In genomic region chr22:23086263-23086662, GRCh38 we compare ENCODE assay signal across 22 cellular contexts. TPM values are rescaled to one million over a fixed set of nuclear protein-coding genes. Genes with fewer than 3 reads are reported as not detected.
DNase-seq lines count a peak whose midpoint lies in the region; ATAC-seq, FAIRE-seq and TF ChIP-seq lines count a peak whose summit lies in the region.
"Had no signal": no experiment of that assay in that cellular context is flagged by ENCODE, and none has a peak within 500 bp of the region (broad histone marks: within the 10 kb centered on the region; RNA-seq: fewer than 3 reads in every experiment).

No MANE protein-coding gene starts in this region.

- H3K9me3 ChIP-seq in BLaER1 treated with 17β-estradiol and CSF1 and Interleukin-3, amounts not matched to agents 10 nM and 100 nM (replicated peaks in 1 of 11) = no peaks in the 10 kb centered on the region
- H3K9me3 ChIP-seq in K562 (replicated peaks; ENCODE audit: control insufficient read depth, insufficient read depth, low read depth, low read length) = no peaks in the 10 kb centered on the region; the same call in 1 of the 2 replicates
- H3K9me3 ChIP-seq: HAP-1 had no signal

- no peaks in the 10 kb centered on the region for H3K79me2 ChIP-seq in K562 (ENCODE audit: control insufficient read depth, insufficient read depth, low read length)

- no peaks in the 10 kb centered on the region for H3K27me3 ChIP-seq in BLaER1 treated with 17β-estradiol and CSF1 and Interleukin-3, amounts not matched to agents 10 nM and 100 nM
- H3K27me3 ChIP-seq in K562 (ENCODE audit: control insufficient read depth in 2 of 2, insufficient read depth in 2 of 2, low read length in 2 of 2) (peaks cover 70 to 88% of the 10 kb centered on the region in 2 experiments), layer of hippocampus (ENCODE audit: control insufficient read depth, insufficient read depth, low read length) (no peaks in the 10 kb centered on the region)

- peak overlapping the region; percentile 71 to 91 (median 80) for H3K4me2 ChIP-seq in BLaER1 treated with 17β-estradiol and CSF1 and Interleukin-3, amounts not matched to agents 10 nM and 100 nM
- H3K4me2 ChIP-seq in K562 (ENCODE audit: insufficient read depth, low read length) = no peak overlapping the region

- peak overlapping the region in 6 of 11 experiments; percentile 10 to 46 (median 25); a peak in 8 of 22 replicates for H3K27ac ChIP-seq in BLaER1 treated with 17β-estradiol and CSF1 and Interleukin-3, amounts not matched to agents 10 nM and 100 nM
- H3K27ac ChIP-seq in K562 (ENCODE audit: extremely low read depth, low read depth, low read length) (no peak overlapping the region), layer of hippocampus (ENCODE audit: low read depth, low read length) (peak overlapping the region; percentile 15)

- ATAC-seq in K562 = no peak
- ATAC-seq in HG03354 (IDR thresholded peaks at IDR 0.05; ENCODE audit: poor library complexity, severe bottlenecking, unreplicated experiment) = no peak
- ATAC-seq: GM12878 had no signal

- H3K4me1 ChIP-seq in BLaER1 treated with 17β-estradiol and CSF1 and Interleukin-3, amounts not matched to agents 10 nM and 100 nM = peaks cover 35 to 94% (median 87%) of the 10 kb centered on the region in 10 experiments
- peaks cover 17 to 38% of the 10 kb centered on the region in 2 experiments; a peak in 4 of 5 replicates for H3K4me1 ChIP-seq in K562 (replicated peaks in 1 of 2; ENCODE audit: control insufficient read depth in 2 of 2, insufficient read depth in 2 of 2, low read length in 2 of 2)
- H3K4me1 ChIP-seq: HAP-1 had no signal

- no peak overlapping the region for H3K4me3 ChIP-seq in BLaER1 treated with 17β-estradiol and CSF1 and Interleukin-3, amounts not matched to agents 10 nM and 100 nM
- no peak overlapping the region for H3K4me3 ChIP-seq in K562
- H3K4me3 ChIP-seq: GM12878, HAP-1 had no signal

- in situ Hi-C loops in K562 (cut with MboI) = no loop called here

- CTCF ChIA-PET in K562 (lab: Yijun Ruan, JAX; ENCODE audit: low intra/inter-chr PET ratio) = interaction anchor here (0.6 to 1.1 kb wide), 2 partner anchors 15 to 42 kb away, joined by 3 read pairs; no protein-coding TSS in a partner anchor

- H4K20me1 ChIP-seq in BLaER1 treated with 17β-estradiol and CSF1 and Interleukin-3, amounts not matched to agents 10 nM and 100 nM = peaks cover 0 to 97% (median 0%) of the 10 kb centered on the region in 11 experiments; a peak in 7 of 22 replicates
- peaks cover 78% of the 10 kb centered on the region for H4K20me1 ChIP-seq in K562 (replicated peaks; ENCODE audit: control insufficient read depth, insufficient read depth, low read length)

- intact Hi-C loops in K562 (cut with micrococcal nuclease) = no loop called here

- no peak for FAIRE-seq in K562 (lab: Jason Lieb, UNC)
- FAIRE-seq: A204.1, GM12878, GM19239 had no signal

- 9% methylated on average over 12 of the region's 12 CpGs for WGBS in K562 (ENCODE audit: insufficient coverage, low coverage, missing lambda C conversion rate)

- POLR2A ChIA-PET in K562 (lab: Yijun Ruan, JAX) = interaction anchor here (0.6 to 9.9 kb wide), 7 partner anchors 13 to 566 kb away, joined by 3 to 178 read pairs (median 3); partner anchors contain the start of genes GNAZ and ZNF280A

- peak in 1 of 4 experiments; percentile 51 for DNase-seq in K562 (ENCODE audit: extremely low read depth in 1 of 4, low spot score in 3 of 4)
- no peak for DNase-seq in GM19238 (ENCODE audit: insufficient read length, low spot score)
- no peak for DNase-seq in activated CD4-positive, alpha-beta T cell treated with anti-CD3 and anti-CD28 coated beads, Interleukin-2, amount 50 U/mL, for 4 hours
- DNase-seq in GM20000 (ENCODE audit: low spot score) = no peak
- DNase-seq: ACHN; CD4-positive, CD25-positive, alpha-beta regulatory T cell; CD8-positive, alpha-beta memory T cell; COR-L47; DMS 273 treated with DMSO at 0.1 percent for 48 hours; DMS53; DND-41; EL; GOT3 had no signal

- no TSS peak for BruUV-seq in K562 (replicated peaks; lab: Mats Ljungman, UMichigan)

- no peaks in the 10 kb centered on the region; a peak in 1 of 22 replicates for H3K36me3 ChIP-seq in BLaER1 treated with 17β-estradiol and CSF1 and Interleukin-3, amounts not matched to agents 10 nM and 100 nM
- no peaks in the 10 kb centered on the region for H3K36me3 ChIP-seq in K562 (ENCODE audit: control insufficient read depth, insufficient read depth, low read length)
- H3K36me3 ChIP-seq: HAP-1 had no signal

- H3K9me1 ChIP-seq in K562 (ENCODE audit: control insufficient read depth, insufficient read depth, low read length) = peaks cover 30% of the 10 kb centered on the region

- no peak overlapping the region for H2AFZ ChIP-seq in K562 (ENCODE audit: low read depth, low read length)

- no peak for TF ChIP-seq POLR2A in K562 (conservative IDR thresholded peaks at IDR 0.05)

- no peak for TF ChIP-seq EP300 in K562 (IDR thresholded peaks at IDR 0.05; ENCODE audit: low read length)

- no peak for TF ChIP-seq RAD21 in K562 (CRISPR knock-in tag; conservative IDR thresholded peaks at IDR 0.05 in 1 of 2, IDR thresholded peaks at IDR 0.05 in 1 of 2)

- TF ChIP-seq CTCF in K562 (IDR thresholded peaks at IDR 0.05 in 2 of 3, conservative IDR thresholded peaks at IDR 0.05 in 1 of 3; ENCODE audit: insufficient read depth in 2 of 3, low read depth in 1 of 3, low read length in 3 of 3) (no peak), GM20000 (IDR thresholded peaks at IDR 0.05; ENCODE audit: extremely low read depth, missing control alignments) (no peak)

- H3K9ac ChIP-seq in BLaER1 treated with 17β-estradiol and CSF1 and Interleukin-3, amounts not matched to agents 10 nM and 100 nM = peak overlapping the region in 5 of 11 experiments; percentile 2 to 41 (median 15); a peak in 2 of 22 replicates
- H3K9ac ChIP-seq in K562 (ENCODE audit: insufficient read depth in 1 of 2, low read depth in 2 of 2, low read length in 2 of 2) = peak overlapping the region in 1 of 2 experiments; percentile 80; a peak in 2 of 4 replicates

RNA-seq across cellular contexts. Expression of gene GNAZ, which starts 15.9 kb away (rescaled TPM):
- total RNA-seq in K562 (2011; cell fraction: chromatin; rRNA removed; ENCODE audit: low replicate concordance) = 0.79 and 1.2 TPM in 2 replicates
- total RNA-seq in K562 (2011; cell fraction: nucleolus; rRNA removed) = 0.50 and 0.79 TPM in 2 replicates
- 0.29 and 0.46 TPM in 2 replicates for total RNA-seq in K562 (2011; cell fraction: nucleoplasm; rRNA removed)
- total RNA-seq in K562 (2014; rRNA removed) = 0.14 and 0.24 TPM in 2 replicates
- total RNA-seq in K562 (2014; rRNA removed; fragmentation: Illumina TruSeq; extraction: Trizol) = 0.04 and 0.10 TPM in 2 replicates
- 0.04 and 0.11 TPM in 2 replicates for total RNA-seq in K562 (2015; rRNA removed; fragmentation: Illumina TruSeq; extraction: Trizol)
- total RNA-seq in K562 (2021) = 0.22 and 0.74 TPM in 2 replicates
- 0.13 and 0.22 TPM in 2 replicates for polyA plus RNA-seq in K562 (2011; rRNA removed)
- 0.15 and 0.31 TPM in 2 replicates for polyA plus RNA-seq in K562 (2011; cell fraction: cytosol; rRNA removed)
- 0.35 and 0.60 TPM in 2 replicates for polyA plus RNA-seq in K562 (2011; cell fraction: nucleus; rRNA removed)
- 0.14 and 0.26 TPM in 2 replicates for polyA plus RNA-seq in K562 (2012)
- 0.12 and 0.13 TPM in 2 replicates for polyA plus RNA-seq in K562 (2014; fragmentation: Illumina TruSeq; extraction: Trizol)
- polyA plus RNA-seq in K562 (2014; fragmentation: Nextera tagmentation; extraction: Ambion mirVana) = not detected
- 0.18 TPM in 1 of 2 replicates, not detected in the other for polyA plus RNA-seq in K562 (2014; rRNA removed)
- polyA minus RNA-seq in K562 (2011; rRNA and poly(A)+ RNA removed) = 0.21 and 0.32 TPM in 2 replicates
- 0.57 TPM in 1 of 2 replicates, not detected in the other for polyA minus RNA-seq in K562 (2011; cell fraction: cytosol; rRNA and poly(A)+ RNA removed)
- 0.40 and 0.67 TPM in 2 replicates for polyA minus RNA-seq in K562 (2011; cell fraction: nucleus; rRNA and poly(A)+ RNA removed)

RNA-seq across cellular contexts. Expression of gene RSPH14, which starts 55.5 kb away (rescaled TPM):
- total RNA-seq in K562 (2011; cell fraction: chromatin; rRNA removed; ENCODE audit: low replicate concordance) = not detected in 2 replicates
- not detected in 2 replicates for total RNA-seq in K562 (2011; cell fraction: nucleolus; rRNA removed)
- total RNA-seq in K562 (2011; cell fraction: nucleoplasm; rRNA removed) = not detected in 2 replicates
- total RNA-seq in K562 (2014; rRNA removed) = not detected in 2 replicates
- not detected in 2 replicates for total RNA-seq in K562 (2014; rRNA removed; fragmentation: Illumina TruSeq; extraction: Trizol)
- total RNA-seq in K562 (2015; rRNA removed; fragmentation: Illumina TruSeq; extraction: Trizol) = not detected in 2 replicates
- not detected in 2 replicates for total RNA-seq in K562 (2021)
- 0.24 TPM in 1 of 2 replicates, not detected in the other for polyA plus RNA-seq in K562 (2011; rRNA removed)
- not detected in 2 replicates for polyA plus RNA-seq in K562 (2011; cell fraction: cytosol; rRNA removed)
- polyA plus RNA-seq in K562 (2011; cell fraction: nucleus; rRNA removed) = 0.27 TPM in 1 of 2 replicates, not detected in the other
- polyA plus RNA-seq in K562 (2012) = not detected in 2 replicates
- polyA plus RNA-seq in K562 (2014; fragmentation: Illumina TruSeq; extraction: Trizol) = not detected in 2 replicates
- under 1 TPM in 1 of 2 experiments, not detected in 1; 0.35 TPM for polyA plus RNA-seq in K562 (2014; fragmentation: Nextera tagmentation; extraction: Ambion mirVana)
- not detected in 2 replicates for polyA plus RNA-seq in K562 (2014; rRNA removed)
- polyA minus RNA-seq in K562 (2011; rRNA and poly(A)+ RNA removed) = not detected in 2 replicates
- polyA minus RNA-seq in K562 (2011; cell fraction: cytosol; rRNA and poly(A)+ RNA removed) = not detected in 2 replicates
- not detected in 2 replicates for polyA minus RNA-seq in K562 (2011; cell fraction: nucleus; rRNA and poly(A)+ RNA removed)
- total RNA-seq: CD4-positive, CD25-positive, alpha-beta regulatory T cell; CD8-positive, alpha-beta memory T cell; G401; HT-29 had no signal

RNA-seq across cellular contexts. Expression of gene RAB36, which starts 59.0 kb away (rescaled TPM):
- total RNA-seq in K562 (2011; cell fraction: chromatin; rRNA removed; ENCODE audit: low replicate concordance) = not detected in 2 replicates
- total RNA-seq in K562 (2011; cell fraction: nucleolus; rRNA removed) = not detected in 2 replicates
- not detected in 2 replicates for total RNA-seq in K562 (2011; cell fraction: nucleoplasm; rRNA removed)
- total RNA-seq in K562 (2014; rRNA removed) (0.04 and 0.50 TPM in 2 replicates), K562 (2014; rRNA removed; fragmentation: Illumina TruSeq; extraction: Trizol) (not detected in 2 replicates), K562 (2015; rRNA removed; fragmentation: Illumina TruSeq; extraction: Trizol) (not detected in 2 replicates), K562 (2021) (0.09 TPM in 1 of 2 replicates, not detected in the other)
- polyA plus RNA-seq in K562 (2011; rRNA removed) (0.01 and 0.04 TPM in 2 replicates), K562 (2014; fragmentation: Illumina TruSeq; extraction: Trizol) (not detected in 2 replicates), K562 (2014; fragmentation: Nextera tagmentation; extraction: Ambion mirVana) (under 1 TPM; 0.04 to 0.08 TPM), K562 (2014; rRNA removed) (0.08 TPM in 1 of 2 replicates, not detected in the other)
- polyA plus RNA-seq in K562 (2011; cell fraction: cytosol; rRNA removed) = 0.58 TPM in 1 of 2 replicates, not detected in the other
- polyA plus RNA-seq in K562 (2011; cell fraction: nucleus; rRNA removed) = 0.06 TPM in 1 of 2 replicates, not detected in the other
- polyA plus RNA-seq in K562 (2012) = 0.08 and 0.18 TPM in 2 replicates
- 0.42 TPM in 1 of 2 replicates, not detected in the other for polyA minus RNA-seq in K562 (2011; rRNA and poly(A)+ RNA removed)
- polyA minus RNA-seq in K562 (2011; cell fraction: cytosol; rRNA and poly(A)+ RNA removed) = not detected in 2 replicates
- polyA minus RNA-seq in K562 (2011; cell fraction: nucleus; rRNA and poly(A)+ RNA removed) = 0.11 and 0.40 TPM in 2 replicates
